In genomic region chr19:34255546-34255945, GRCh38 we compare ENCODE assay signal across 1 cellular context.
TF ChIP-seq lines count a peak whose summit lies in the region.

No MANE protein-coding gene starts in this region.

TF ChIP-seq in GM12878, 131 proteins besides CTCF, POLR2A, EP300 and RAD21 (continued from another document):
- TF ChIP-seq KLF5 (IDR thresholded peaks at IDR 0.05; ENCODE audit: partially characterized antibody): no peak
